Comparison of ENCODE assay signal across 3 cellular contexts in the genomic region with DNA sequence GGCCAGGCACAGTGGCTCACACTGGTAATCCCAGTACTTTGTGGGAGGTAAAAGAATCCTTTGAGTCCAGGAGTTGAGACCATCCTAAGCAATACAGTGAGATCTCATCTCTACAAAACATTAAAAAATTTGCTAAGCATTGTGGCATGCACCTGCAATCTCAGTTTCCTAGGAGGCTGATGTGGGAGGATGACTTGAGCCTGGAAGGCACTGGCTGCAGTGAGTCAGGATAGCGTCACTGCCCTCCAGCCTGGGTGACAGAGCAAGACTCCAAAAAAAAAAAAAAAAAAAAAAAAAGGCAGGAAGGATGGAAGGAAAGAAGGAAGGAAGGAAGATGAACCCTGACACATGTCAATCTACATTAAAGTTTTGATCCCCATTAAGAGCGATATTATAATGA.
TF ChIP-seq lines count a peak whose summit lies in the region.

No MANE protein-coding gene starts in this region.

TF ChIP-seq in SK-N-SH, 30 proteins besides CTCF, POLR2A, EP300 and RAD21:
- TF ChIP-seq GATA2 (CRISPR knock-in tag; IDR thresholded peaks at IDR 0.05) (no peak), NFIC (IDR thresholded peaks at IDR 0.05; ENCODE audit: borderline replicate concordance) (no peak), FOXM1 (IDR thresholded peaks at IDR 0.05; ENCODE audit: low read depth) (no peak)
- TF ChIP-seq, protein P1, sequence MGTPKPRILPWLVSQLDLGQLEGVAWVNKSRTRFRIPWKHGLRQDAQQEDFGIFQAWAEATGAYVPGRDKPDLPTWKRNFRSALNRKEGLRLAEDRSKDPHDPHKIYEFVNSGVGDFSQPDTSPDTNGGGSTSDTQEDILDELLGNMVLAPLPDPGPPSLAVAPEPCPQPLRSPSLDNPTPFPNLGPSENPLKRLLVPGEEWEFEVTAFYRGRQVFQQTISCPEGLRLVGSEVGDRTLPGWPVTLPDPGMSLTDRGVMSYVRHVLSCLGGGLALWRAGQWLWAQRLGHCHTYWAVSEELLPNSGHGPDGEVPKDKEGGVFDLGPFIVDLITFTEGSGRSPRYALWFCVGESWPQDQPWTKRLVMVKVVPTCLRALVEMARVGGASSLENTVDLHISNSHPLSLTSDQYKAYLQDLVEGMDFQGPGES (IDR thresholded peaks at IDR 0.05; ENCODE audit: low read depth, low read length): no peak
- TF ChIP-seq, protein P2, sequence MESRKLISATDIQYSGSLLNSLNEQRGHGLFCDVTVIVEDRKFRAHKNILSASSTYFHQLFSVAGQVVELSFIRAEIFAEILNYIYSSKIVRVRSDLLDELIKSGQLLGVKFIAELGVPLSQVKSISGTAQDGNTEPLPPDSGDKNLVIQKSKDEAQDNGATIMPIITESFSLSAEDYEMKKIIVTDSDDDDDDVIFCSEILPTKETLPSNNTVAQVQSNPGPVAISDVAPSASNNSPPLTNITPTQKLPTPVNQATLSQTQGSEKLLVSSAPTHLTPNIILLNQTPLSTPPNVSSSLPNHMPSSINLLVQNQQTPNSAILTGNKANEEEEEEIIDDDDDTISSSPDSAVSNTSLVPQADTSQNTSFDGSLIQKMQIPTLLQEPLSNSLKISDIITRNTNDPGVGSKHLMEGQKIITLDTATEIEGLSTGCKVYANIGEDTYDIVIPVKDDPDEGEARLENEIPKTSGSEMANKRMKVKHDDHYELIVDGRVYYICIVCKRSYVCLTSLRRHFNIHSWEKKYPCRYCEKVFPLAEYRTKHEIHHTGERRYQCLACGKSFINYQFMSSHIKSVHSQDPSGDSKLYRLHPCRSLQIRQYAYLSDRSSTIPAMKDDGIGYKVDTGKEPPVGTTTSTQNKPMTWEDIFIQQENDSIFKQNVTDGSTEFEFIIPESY (IDR thresholded peaks at IDR 0.05; ENCODE audit: borderline replicate concordance, low read depth): no peak
- TF ChIP-seq, protein P3, sequence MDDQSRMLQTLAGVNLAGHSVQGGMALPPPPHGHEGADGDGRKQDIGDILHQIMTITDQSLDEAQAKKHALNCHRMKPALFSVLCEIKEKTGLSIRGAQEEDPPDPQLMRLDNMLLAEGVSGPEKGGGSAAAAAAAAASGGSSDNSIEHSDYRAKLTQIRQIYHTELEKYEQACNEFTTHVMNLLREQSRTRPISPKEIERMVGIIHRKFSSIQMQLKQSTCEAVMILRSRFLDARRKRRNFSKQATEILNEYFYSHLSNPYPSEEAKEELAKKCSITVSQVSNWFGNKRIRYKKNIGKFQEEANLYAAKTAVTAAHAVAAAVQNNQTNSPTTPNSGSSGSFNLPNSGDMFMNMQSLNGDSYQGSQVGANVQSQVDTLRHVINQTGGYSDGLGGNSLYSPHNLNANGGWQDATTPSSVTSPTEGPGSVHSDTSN (IDR thresholded peaks at IDR 0.05): peak; percentile 28; the same call in 1 of the 2 replicates
TF ChIP-seq in SK-N-SH: peak in this region for 1.

TF ChIP-seq in SK-N-SH treated with all-trans-retinoic acid at 6 μM for 48 hours, 23 proteins besides CTCF, POLR2A, EP300 and RAD21:
- TF ChIP-seq GLIS3 (CRISPR knock-in tag; IDR thresholded peaks at IDR 0.05) (no peak), ZC3H10 (CRISPR knock-in tag; IDR thresholded peaks at IDR 0.05) (no peak), BACH2 (CRISPR knock-in tag; IDR thresholded peaks at IDR 0.05; ENCODE audit: borderline replicate concordance) (no peak), TCF4 (CRISPR knock-in tag; IDR thresholded peaks at IDR 0.05; ENCODE audit: borderline replicate concordance) (no peak), ESRRG (CRISPR knock-in tag; IDR thresholded peaks at IDR 0.05) (no peak), ZFP30 (CRISPR knock-in tag; IDR thresholded peaks at IDR 0.05) (no peak), ZFP3 (CRISPR knock-in tag; IDR thresholded peaks at IDR 0.05) (no peak), TOX (CRISPR knock-in tag; IDR thresholded peaks at IDR 0.05; ENCODE audit: borderline replicate concordance) (no peak), PPARA (CRISPR knock-in tag; IDR thresholded peaks at IDR 0.05; ENCODE audit: borderline replicate concordance) (no peak), ARNTL (CRISPR knock-in tag; IDR thresholded peaks at IDR 0.05; ENCODE audit: borderline replicate concordance, low read depth) (no peak), ZNF8 (CRISPR knock-in tag; IDR thresholded peaks at IDR 0.05) (no peak), ZNF70 (CRISPR knock-in tag; IDR thresholded peaks at IDR 0.05) (no peak), RARB (CRISPR knock-in tag; IDR thresholded peaks at IDR 0.05) (no peak), ISL1 (CRISPR knock-in tag; IDR thresholded peaks at IDR 0.05) (no peak)
- TF ChIP-seq, protein P4, sequence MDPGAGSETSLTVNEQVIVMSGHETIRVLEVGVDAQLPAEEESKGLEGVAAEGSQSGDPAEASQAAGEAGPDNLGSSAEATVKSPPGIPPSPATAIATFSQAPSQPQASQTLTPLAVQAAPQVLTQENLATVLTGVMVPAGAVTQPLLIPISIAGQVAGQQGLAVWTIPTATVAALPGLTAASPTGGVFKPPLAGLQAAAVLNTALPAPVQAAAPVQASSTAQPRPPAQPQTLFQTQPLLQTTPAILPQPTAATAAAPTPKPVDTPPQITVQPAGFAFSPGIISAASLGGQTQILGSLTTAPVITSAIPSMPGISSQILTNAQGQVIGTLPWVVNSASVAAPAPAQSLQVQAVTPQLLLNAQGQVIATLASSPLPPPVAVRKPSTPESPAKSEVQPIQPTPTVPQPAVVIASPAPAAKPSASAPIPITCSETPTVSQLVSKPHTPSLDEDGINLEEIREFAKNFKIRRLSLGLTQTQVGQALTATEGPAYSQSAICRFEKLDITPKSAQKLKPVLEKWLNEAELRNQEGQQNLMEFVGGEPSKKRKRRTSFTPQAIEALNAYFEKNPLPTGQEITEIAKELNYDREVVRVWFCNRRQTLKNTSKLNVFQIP (CRISPR knock-in tag; IDR thresholded peaks at IDR 0.05; ENCODE audit: borderline replicate concordance, low read depth): no peak
- TF ChIP-seq, protein P5, sequence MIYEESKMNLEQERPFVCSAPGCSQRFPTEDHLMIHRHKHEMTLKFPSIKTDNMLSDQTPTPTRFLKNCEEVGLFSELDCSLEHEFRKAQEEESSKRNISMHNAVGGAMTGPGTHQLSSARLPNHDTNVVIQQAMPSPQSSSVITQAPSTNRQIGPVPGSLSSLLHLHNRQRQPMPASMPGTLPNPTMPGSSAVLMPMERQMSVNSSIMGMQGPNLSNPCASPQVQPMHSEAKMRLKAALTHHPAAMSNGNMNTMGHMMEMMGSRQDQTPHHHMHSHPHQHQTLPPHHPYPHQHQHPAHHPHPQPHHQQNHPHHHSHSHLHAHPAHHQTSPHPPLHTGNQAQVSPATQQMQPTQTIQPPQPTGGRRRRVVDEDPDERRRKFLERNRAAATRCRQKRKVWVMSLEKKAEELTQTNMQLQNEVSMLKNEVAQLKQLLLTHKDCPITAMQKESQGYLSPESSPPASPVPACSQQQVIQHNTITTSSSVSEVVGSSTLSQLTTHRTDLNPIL (CRISPR knock-in tag; IDR thresholded peaks at IDR 0.05; ENCODE audit: low read depth): no peak
- TF ChIP-seq, protein P6, sequence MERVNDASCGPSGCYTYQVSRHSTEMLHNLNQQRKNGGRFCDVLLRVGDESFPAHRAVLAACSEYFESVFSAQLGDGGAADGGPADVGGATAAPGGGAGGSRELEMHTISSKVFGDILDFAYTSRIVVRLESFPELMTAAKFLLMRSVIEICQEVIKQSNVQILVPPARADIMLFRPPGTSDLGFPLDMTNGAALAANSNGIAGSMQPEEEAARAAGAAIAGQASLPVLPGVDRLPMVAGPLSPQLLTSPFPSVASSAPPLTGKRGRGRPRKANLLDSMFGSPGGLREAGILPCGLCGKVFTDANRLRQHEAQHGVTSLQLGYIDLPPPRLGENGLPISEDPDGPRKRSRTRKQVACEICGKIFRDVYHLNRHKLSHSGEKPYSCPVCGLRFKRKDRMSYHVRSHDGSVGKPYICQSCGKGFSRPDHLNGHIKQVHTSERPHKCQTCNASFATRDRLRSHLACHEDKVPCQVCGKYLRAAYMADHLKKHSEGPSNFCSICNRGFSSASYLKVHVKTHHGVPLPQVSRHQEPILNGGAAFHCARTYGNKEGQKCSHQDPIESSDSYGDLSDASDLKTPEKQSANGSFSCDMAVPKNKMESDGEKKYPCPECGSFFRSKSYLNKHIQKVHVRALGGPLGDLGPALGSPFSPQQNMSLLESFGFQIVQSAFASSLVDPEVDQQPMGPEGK (CRISPR knock-in tag; IDR thresholded peaks at IDR 0.05; ENCODE audit: borderline replicate concordance): no peak

TF ChIP-seq in GM23338, 12 proteins besides CTCF, POLR2A, EP300 and RAD21 (continues in another document):
- no peak for TF ChIP-seq EZH2phosphoT487 (IDR thresholded peaks at IDR 0.05; ENCODE audit: unreplicated experiment)
- TF ChIP-seq, protein P7, sequence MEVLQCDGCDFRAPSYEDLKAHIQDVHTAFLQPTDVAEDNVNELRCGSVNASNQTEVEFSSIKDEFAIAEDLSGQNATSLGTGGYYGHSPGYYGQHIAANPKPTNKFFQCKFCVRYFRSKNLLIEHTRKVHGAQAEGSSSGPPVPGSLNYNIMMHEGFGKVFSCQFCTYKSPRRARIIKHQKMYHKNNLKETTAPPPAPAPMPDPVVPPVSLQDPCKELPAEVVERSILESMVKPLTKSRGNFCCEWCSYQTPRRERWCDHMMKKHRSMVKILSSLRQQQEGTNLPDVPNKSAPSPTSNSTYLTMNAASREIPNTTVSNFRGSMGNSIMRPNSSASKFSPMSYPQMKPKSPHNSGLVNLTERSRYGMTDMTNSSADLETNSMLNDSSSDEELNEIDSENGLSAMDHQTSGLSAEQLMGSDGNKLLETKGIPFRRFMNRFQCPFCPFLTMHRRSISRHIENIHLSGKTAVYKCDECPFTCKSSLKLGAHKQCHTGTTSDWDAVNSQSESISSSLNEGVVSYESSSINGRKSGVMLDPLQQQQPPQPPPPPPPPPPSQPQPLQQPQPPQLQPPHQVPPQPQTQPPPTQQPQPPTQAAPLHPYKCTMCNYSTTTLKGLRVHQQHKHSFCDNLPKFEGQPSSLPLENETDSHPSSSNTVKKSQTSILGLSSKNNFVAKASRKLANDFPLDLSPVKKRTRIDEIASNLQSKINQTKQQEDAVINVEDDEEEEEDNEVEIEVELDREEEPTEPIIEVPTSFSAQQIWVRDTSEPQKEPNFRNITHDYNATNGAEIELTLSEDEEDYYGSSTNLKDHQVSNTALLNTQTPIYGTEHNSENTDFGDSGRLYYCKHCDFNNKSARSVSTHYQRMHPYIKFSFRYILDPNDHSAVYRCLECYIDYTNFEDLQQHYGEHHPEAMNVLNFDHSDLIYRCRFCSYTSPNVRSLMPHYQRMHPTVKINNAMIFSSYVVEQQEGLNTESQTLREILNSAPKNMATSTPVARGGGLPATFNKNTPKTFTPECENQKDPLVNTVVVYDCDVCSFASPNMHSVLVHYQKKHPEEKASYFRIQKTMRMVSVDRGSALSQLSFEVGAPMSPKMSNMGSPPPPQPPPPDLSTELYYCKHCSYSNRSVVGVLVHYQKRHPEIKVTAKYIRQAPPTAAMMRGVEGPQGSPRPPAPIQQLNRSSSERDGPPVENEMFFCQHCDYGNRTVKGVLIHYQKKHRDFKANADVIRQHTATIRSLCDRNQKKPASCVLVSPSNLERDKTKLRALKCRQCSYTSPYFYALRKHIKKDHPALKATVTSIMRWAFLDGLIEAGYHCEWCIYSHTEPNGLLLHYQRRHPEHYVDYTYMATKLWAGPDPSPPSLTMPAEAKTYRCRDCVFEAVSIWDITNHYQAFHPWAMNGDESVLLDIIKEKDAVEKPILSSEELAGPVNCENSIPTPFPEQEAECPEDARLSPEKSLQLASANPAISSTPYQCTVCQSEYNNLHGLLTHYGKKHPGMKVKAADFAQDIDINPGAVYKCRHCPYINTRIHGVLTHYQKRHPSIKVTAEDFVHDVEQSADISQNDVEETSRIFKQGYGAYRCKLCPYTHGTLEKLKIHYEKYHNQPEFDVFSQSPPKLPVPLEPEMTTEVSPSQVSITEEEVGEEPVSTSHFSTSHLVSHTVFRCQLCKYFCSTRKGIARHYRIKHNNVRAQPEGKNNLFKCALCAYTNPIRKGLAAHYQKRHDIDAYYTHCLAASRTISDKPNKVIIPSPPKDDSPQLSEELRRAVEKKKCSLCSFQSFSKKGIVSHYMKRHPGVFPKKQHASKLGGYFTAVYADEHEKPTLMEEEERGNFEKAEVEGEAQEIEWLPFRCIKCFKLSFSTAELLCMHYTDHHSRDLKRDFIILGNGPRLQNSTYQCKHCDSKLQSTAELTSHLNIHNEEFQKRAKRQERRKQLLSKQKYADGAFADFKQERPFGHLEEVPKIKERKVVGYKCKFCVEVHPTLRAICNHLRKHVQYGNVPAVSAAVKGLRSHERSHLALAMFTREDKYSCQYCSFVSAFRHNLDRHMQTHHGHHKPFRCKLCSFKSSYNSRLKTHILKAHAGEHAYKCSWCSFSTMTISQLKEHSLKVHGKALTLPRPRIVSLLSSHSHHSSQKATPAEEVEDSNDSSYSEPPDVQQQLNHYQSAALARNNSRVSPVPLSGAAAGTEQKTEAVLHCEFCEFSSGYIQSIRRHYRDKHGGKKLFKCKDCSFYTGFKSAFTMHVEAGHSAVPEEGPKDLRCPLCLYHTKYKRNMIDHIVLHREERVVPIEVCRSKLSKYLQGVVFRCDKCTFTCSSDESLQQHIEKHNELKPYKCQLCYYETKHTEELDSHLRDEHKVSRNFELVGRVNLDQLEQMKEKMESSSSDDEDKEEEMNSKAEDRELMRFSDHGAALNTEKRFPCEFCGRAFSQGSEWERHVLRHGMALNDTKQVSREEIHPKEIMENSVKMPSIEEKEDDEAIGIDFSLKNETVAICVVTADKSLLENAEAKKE (CRISPR knock-in tag; IDR thresholded peaks at IDR 0.05): no peak
- TF ChIP-seq ZNF114 (CRISPR knock-in tag; IDR thresholded peaks at IDR 0.05): no peak
- TF ChIP-seq NANOG (IDR thresholded peaks at IDR 0.05; ENCODE audit: borderline replicate concordance): no peak
- no peak for TF ChIP-seq JUNB (IDR thresholded peaks at IDR 0.05; ENCODE audit: unreplicated experiment)
- TF ChIP-seq, protein P8, sequence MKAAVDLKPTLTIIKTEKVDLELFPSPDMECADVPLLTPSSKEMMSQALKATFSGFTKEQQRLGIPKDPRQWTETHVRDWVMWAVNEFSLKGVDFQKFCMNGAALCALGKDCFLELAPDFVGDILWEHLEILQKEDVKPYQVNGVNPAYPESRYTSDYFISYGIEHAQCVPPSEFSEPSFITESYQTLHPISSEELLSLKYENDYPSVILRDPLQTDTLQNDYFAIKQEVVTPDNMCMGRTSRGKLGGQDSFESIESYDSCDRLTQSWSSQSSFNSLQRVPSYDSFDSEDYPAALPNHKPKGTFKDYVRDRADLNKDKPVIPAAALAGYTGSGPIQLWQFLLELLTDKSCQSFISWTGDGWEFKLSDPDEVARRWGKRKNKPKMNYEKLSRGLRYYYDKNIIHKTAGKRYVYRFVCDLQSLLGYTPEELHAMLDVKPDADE (IDR thresholded peaks at IDR 0.05): no peak
- TF ChIP-seq POLR2AphosphoS5 (IDR thresholded peaks at IDR 0.05; ENCODE audit: low read depth): no peak
- TF ChIP-seq, protein P9, sequence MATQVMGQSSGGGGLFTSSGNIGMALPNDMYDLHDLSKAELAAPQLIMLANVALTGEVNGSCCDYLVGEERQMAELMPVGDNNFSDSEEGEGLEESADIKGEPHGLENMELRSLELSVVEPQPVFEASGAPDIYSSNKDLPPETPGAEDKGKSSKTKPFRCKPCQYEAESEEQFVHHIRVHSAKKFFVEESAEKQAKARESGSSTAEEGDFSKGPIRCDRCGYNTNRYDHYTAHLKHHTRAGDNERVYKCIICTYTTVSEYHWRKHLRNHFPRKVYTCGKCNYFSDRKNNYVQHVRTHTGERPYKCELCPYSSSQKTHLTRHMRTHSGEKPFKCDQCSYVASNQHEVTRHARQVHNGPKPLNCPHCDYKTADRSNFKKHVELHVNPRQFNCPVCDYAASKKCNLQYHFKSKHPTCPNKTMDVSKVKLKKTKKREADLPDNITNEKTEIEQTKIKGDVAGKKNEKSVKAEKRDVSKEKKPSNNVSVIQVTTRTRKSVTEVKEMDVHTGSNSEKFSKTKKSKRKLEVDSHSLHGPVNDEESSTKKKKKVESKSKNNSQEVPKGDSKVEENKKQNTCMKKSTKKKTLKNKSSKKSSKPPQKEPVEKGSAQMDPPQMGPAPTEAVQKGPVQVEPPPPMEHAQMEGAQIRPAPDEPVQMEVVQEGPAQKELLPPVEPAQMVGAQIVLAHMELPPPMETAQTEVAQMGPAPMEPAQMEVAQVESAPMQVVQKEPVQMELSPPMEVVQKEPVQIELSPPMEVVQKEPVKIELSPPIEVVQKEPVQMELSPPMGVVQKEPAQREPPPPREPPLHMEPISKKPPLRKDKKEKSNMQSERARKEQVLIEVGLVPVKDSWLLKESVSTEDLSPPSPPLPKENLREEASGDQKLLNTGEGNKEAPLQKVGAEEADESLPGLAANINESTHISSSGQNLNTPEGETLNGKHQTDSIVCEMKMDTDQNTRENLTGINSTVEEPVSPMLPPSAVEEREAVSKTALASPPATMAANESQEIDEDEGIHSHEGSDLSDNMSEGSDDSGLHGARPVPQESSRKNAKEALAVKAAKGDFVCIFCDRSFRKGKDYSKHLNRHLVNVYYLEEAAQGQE (IDR thresholded peaks at IDR 0.05; ENCODE audit: unreplicated experiment): no peak
- TF ChIP-seq CREB1 (CRISPR knock-in tag; IDR thresholded peaks at IDR 0.05; ENCODE audit: low read depth): no peak
